16 cellular contexts compared by ENCODE assay signal in the genomic region with DNA sequence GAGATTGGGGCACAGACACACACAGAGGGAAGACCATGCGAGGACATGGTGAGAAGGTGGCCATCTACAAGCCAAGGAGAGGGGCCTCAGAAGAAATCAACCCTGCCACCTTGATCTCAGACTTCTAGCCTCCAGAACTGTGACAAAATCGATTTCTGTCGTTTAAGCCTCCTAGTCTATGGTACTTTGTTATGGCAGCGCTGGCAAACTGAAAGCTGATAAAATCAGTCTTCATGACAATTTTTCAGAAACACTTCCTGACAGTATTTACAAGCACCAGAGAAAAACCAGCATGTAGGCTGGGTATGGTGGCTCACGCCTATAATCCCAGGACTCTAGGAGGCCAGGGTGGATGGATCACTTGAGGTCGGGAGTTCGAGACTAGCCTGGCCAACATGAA. TPM values are rescaled to one million over a fixed set of nuclear protein-coding genes. Genes with fewer than 3 reads are reported as not detected.
A peak's percentile ranks its signal among the peaks of the same experiment; 100 is the strongest.
DNase-seq lines count a peak whose midpoint lies in the region; ATAC-seq and TF ChIP-seq lines count a peak whose summit lies in the region.
"Had no signal": no experiment of that assay in that cellular context is flagged by ENCODE, and none has a peak within 500 bp of the region (broad histone marks: within the 10 kb centered on the region; RNA-seq: fewer than 3 reads in every experiment).

No MANE protein-coding gene starts in this region.

- intact Hi-C loops in activated B cell treated with CpG ODN at 0.5 μM for 24 hours (cut with micrococcal nuclease): no loop called here
- intact Hi-C loops in sigmoid colon (cut with DNase I): no loop called here

- H3K4me3 ChIP-seq in sigmoid colon: no peak overlapping the region
- H3K4me3 ChIP-seq: vagina had no signal

- no peaks in the 10 kb centered on the region for H3K27me3 ChIP-seq in sigmoid colon
- H3K27me3 ChIP-seq: vagina had no signal

- no peaks in the 10 kb centered on the region for H3K9me3 Mint-ChIP-seq in activated naive CD4-positive, alpha-beta T cell treated with anti-CD3 and anti-CD28 coated beads, Interleukin-2, amount 10 ng/mL, durations not matched to agents 7 days and 5 days
- H3K9me3 Mint-ChIP-seq in HFFc6 (no peaks in the 10 kb centered on the region), activated B cell treated with CpG ODN at 0.5 μM for 24 hours (no peaks in the 10 kb centered on the region), osteocyte (ENCODE audit: unreplicated experiment) (no peaks in the 10 kb centered on the region)

- peak overlapping the region; percentile 40 for H3K4me3 Mint-ChIP-seq in activated naive CD4-positive, alpha-beta T cell treated with anti-CD3 and anti-CD28 coated beads, Interleukin-2, amount 10 ng/mL, durations not matched to agents 7 days and 5 days
- H3K4me3 Mint-ChIP-seq in HFFc6: no peak overlapping the region
- no peak overlapping the region for H3K4me3 Mint-ChIP-seq in activated B cell treated with CpG ODN at 0.5 μM for 24 hours
- no peak overlapping the region for H3K4me3 Mint-ChIP-seq in osteocyte (ENCODE audit: unreplicated experiment)

- 77 to 82% methylated on average over 7 of the region's 7 CpGs for WGBS in sigmoid colon, 2 donors

- H3K27me3 Mint-ChIP-seq in activated naive CD4-positive, alpha-beta T cell treated with anti-CD3 and anti-CD28 coated beads, Interleukin-2, amount 10 ng/mL, durations not matched to agents 7 days and 5 days: no peaks in the 10 kb centered on the region
- H3K27me3 Mint-ChIP-seq in HFFc6 (ENCODE audit: insufficient read depth) (peaks cover 2% of the 10 kb centered on the region; the same call in 1 of the 2 replicates), activated B cell treated with CpG ODN at 0.5 μM for 24 hours (no peaks in the 10 kb centered on the region), osteocyte (ENCODE audit: unreplicated experiment) (no peaks in the 10 kb centered on the region)

- H3K27ac ChIP-seq in sigmoid colon: no peak overlapping the region
- H3K27ac ChIP-seq: vagina had no signal

- peaks cover 54% of the 10 kb centered on the region for H3K36me3 Mint-ChIP-seq in activated naive CD4-positive, alpha-beta T cell treated with anti-CD3 and anti-CD28 coated beads, Interleukin-2, amount 10 ng/mL, durations not matched to agents 7 days and 5 days
- H3K36me3 Mint-ChIP-seq in HFFc6 (ENCODE audit: low read depth): peaks cover 26% of the 10 kb centered on the region; the same call in 1 of the 2 replicates
- peaks cover 41% of the 10 kb centered on the region for H3K36me3 Mint-ChIP-seq in activated B cell treated with CpG ODN at 0.5 μM for 24 hours (ENCODE audit: low read depth)
- peaks cover 20% of the 10 kb centered on the region for H3K36me3 Mint-ChIP-seq in osteocyte (ENCODE audit: unreplicated experiment)

- no peak for TF ChIP-seq EP300 in sigmoid colon (IDR thresholded peaks at IDR 0.05)

- H3K9me3 ChIP-seq in sigmoid colon: no peaks in the 10 kb centered on the region
- H3K9me3 ChIP-seq: vagina had no signal

- CTCF ChIA-PET in activated naive CD4-positive, alpha-beta T cell treated with anti-CD3 and anti-CD28 coated beads, Interleukin-2, amount 10 ng/mL, durations not matched to agents 7 days and 5 days (lab: Charles Lee): no interaction called here
- CTCF ChIA-PET in activated B cell treated with CpG ODN at 0.5 μM for 24 hours (lab: Charles Lee): no interaction called here

- no peak for TF ChIP-seq CTCF in HFFc6 (IDR thresholded peaks at IDR 0.05)
- TF ChIP-seq CTCF in activated B cell treated with CpG ODN at 0.5 μM for 24 hours (IDR thresholded peaks at IDR 0.05): no peak
- no peak for TF ChIP-seq CTCF in osteocyte (IDR thresholded peaks at IDR 0.05)
- no peak for TF ChIP-seq CTCF in sigmoid colon (IDR thresholded peaks at IDR 0.05)

- POLR2A ChIA-PET in activated B cell treated with CpG ODN at 0.5 μM for 24 hours (lab: Charles Lee): interaction anchor here (0.6 kb wide), 1 partner anchor 82 kb away, joined by 6 read pairs; no protein-coding TSS in a partner anchor

- H3K4me1 Mint-ChIP-seq in activated naive CD4-positive, alpha-beta T cell treated with anti-CD3 and anti-CD28 coated beads, Interleukin-2, amount 10 ng/mL, durations not matched to agents 7 days and 5 days: peaks cover 71% of the 10 kb centered on the region
- H3K4me1 Mint-ChIP-seq in HFFc6 (ENCODE audit: low read depth): peaks cover 48% of the 10 kb centered on the region
- peaks cover 82% of the 10 kb centered on the region for H3K4me1 Mint-ChIP-seq in activated B cell treated with CpG ODN at 0.5 μM for 24 hours
- H3K4me1 Mint-ChIP-seq in osteocyte (ENCODE audit: unreplicated experiment): peaks cover 30% of the 10 kb centered on the region

- TF ChIP-seq POLR2A in sigmoid colon (IDR thresholded peaks at IDR 0.05): no peak

- peak overlapping the region; percentile 68 for H3K27ac Mint-ChIP-seq in activated naive CD4-positive, alpha-beta T cell treated with anti-CD3 and anti-CD28 coated beads, Interleukin-2, amount 10 ng/mL, durations not matched to agents 7 days and 5 days
- H3K27ac Mint-ChIP-seq in HFFc6: peak overlapping the region; percentile 33; the same call in 1 of the 2 replicates
- H3K27ac Mint-ChIP-seq in activated B cell treated with CpG ODN at 0.5 μM for 24 hours: peak overlapping the region; percentile 41
- H3K27ac Mint-ChIP-seq in osteocyte (ENCODE audit: unreplicated experiment): no peak overlapping the region

- no peak for DNase-seq in activated naive CD4-positive, alpha-beta T cell treated with anti-CD3 and anti-CD28 coated beads, Interleukin-2, amount 10 ng/mL, durations not matched to agents 7 days and 5 days
- DNase-seq in activated naive CD4-positive, alpha-beta T cell treated with anti-CD3 and anti-CD28 coated beads, Interleukin-2, amount 50 U/mL, for 16 hours: no peak
- no peak for DNase-seq in HFFc6
- no peak for DNase-seq in activated B cell treated with CpG ODN at 0.5 μM for 24 hours
- DNase-seq in osteocyte (ENCODE audit: extremely low spot score, unreplicated experiment): peak; percentile 42
- no peak for DNase-seq in medulla oblongata (ENCODE audit: extremely low spot score)
- DNase-seq in sigmoid colon: no peak
- DNase-seq: C1 segment of cervical spinal cord, DMS 273 treated with DMSO at 0.1 percent for 48 hours, NCI-H187 treated with DMSO at 0.1 percent for 48 hours, NCI-H2227 treated with DMSO at 0.1 percent for 48 hours, occipital lobe, RPMI8226 had no signal

- H3K36me3 ChIP-seq in sigmoid colon: peaks cover 0 to 11% (median 0%) of the 10 kb centered on the region in 4 donors

- peaks cover 0 to 36% (median 22%) of the 10 kb centered on the region in 4 donors for H3K4me1 ChIP-seq in sigmoid colon

- ATAC-seq in activated B cell treated with CpG ODN at 0.5 μM for 24 hours (ENCODE audit: low read depth): no peak
- ATAC-seq in HG02981 (IDR thresholded peaks at IDR 0.05; ENCODE audit: unreplicated experiment): no peak
- ATAC-seq: HepG2 had no signal

RNA-seq across cellular contexts. Expression of a gene that starts 4.2 kb away (rescaled TPM):
- total RNA-seq in HFFc6 (2021; fragmentation: NEBNext Ultra II Directional; extraction: Animal tissue kit (Norgen Biotek cat#: 25700)): 10 to 100 TPM in 4 of 6 experiments, 1 to 10 TPM in 2; 6.3 to 14.0 (median 11.8) TPM
- total RNA-seq in activated B cell treated with CpG ODN at 0.5 μM for 24 hours (104 and 128 TPM in 2 replicates), osteocyte (26.9 and 27.5 TPM in 2 replicates), sigmoid colon (10 to 100 TPM; 20.6 to 29.9 (median 22.9) TPM)
- polyA plus RNA-seq in sigmoid colon: 10 to 100 TPM; 30.0 to 49.5 (median 42.2) TPM
